Comparison of ENCODE assay signal across 23 cellular contexts in the genomic region with DNA sequence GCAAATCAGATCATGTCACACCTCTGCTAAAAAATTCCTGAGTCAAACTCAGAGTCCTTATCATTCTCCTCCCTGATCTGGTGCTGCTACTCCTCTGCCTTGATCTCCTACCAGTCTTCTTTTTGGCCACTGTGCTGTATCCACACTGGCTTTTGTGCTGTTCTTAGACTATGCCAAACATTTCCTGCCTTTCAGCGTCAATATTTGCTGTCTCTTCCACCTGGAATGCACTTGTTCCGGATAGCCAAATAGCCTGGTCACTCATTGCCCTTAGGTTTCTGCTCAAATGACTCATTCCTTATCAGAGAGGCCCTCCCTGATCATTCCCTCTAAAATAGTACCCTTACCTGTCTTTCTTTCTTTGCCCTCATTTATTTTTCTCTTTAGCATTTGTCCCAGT. TPM values are rescaled to one million over a fixed set of nuclear protein-coding genes. Genes with fewer than 3 reads are reported as not detected.
DNase-seq lines count a peak whose midpoint lies in the region; ATAC-seq and TF ChIP-seq lines count a peak whose summit lies in the region.
"Had no signal": no experiment of that assay in that cellular context is flagged by ENCODE, and none has a peak within 500 bp of the region (broad histone marks: within the 10 kb centered on the region; RNA-seq: fewer than 3 reads in every experiment).

No MANE protein-coding gene starts in this region.

- POLR2A ChIA-PET in PC-3 (lab: Charles Lee; ENCODE audit: unreplicated experiment) = no interaction called here

- H3K79me2 ChIP-seq in PC-3 (ENCODE audit: low read length) (no peaks in the 10 kb centered on the region), osteoblast (ENCODE audit: insufficient read depth, low read length) (no peaks in the 10 kb centered on the region)

- peaks cover 5% of the 10 kb centered on the region for H3K9me3 Mint-ChIP-seq in Calu3 (ENCODE audit: low read depth, unreplicated experiment)
- H3K9me3 Mint-ChIP-seq: central memory CD8-positive, alpha-beta T cell had no signal

- no TSS peak for BruUV-seq in Calu3 (replicated peaks; lab: Mats Ljungman, UMichigan)
- no TSS peak for BruUV-seq in PC-3 (replicated peaks; lab: Mats Ljungman, UMichigan)

- peaks cover 23% of the 10 kb centered on the region for H3K4me1 ChIP-seq in PC-3 (ENCODE audit: insufficient read depth, low read length)
- no peaks in the 10 kb centered on the region for H3K4me1 ChIP-seq in osteoblast (ENCODE audit: insufficient read depth, low read length)
- H3K4me1 ChIP-seq: BLaER1 treated with 17β-estradiol and CSF1 and Interleukin-3, amounts not matched to agents 10 nM and 100 nM; stomach had no signal

- no peaks in the 10 kb centered on the region for H3K9me2 ChIP-seq in PC-3 (replicated peaks; ENCODE audit: low read length)

- H3K4me3 ChIP-seq in PC-3 (ENCODE audit: low read length) = peak overlapping the region; percentile 41; the same call in 1 of the 2 replicates
- H3K4me3 ChIP-seq in osteoblast (ENCODE audit: insufficient read depth, low read length) = no peak overlapping the region
- H3K4me3 ChIP-seq: BLaER1 treated with 17β-estradiol and CSF1 and Interleukin-3, amounts not matched to agents 10 nM and 100 nM; stomach had no signal

- CTCF ChIA-PET in Calu3 (lab: Charles Lee) = no interaction called here
- CTCF ChIA-PET in PC-3 (lab: Charles Lee) = no interaction called here

- H3K4me1 Mint-ChIP-seq in Calu3 (ENCODE audit: low read depth, unreplicated experiment) = peaks cover 20% of the 10 kb centered on the region
- H3K4me1 Mint-ChIP-seq: central memory CD8-positive, alpha-beta T cell; naive thymus-derived CD8-positive, alpha-beta T cell had no signal

- H3K4me3 Mint-ChIP-seq in Calu3 (ENCODE audit: low read depth, unreplicated experiment) = peak overlapping the region; percentile 43
- H3K4me3 Mint-ChIP-seq: activated T-cell treated with anti-CD3 and anti-CD28 coated beads, Interleukin-2, amount 50 U/mL, for 4 hours; central memory CD8-positive, alpha-beta T cell; naive thymus-derived CD8-positive, alpha-beta T cell had no signal

- peak overlapping the region; percentile 75 for H3K4me2 ChIP-seq in PC-3 (ENCODE audit: low read length)
- H3K4me2 ChIP-seq in osteoblast (ENCODE audit: insufficient read depth, low read length) = no peak overlapping the region
- H3K4me2 ChIP-seq: BLaER1 treated with 17β-estradiol and CSF1 and Interleukin-3, amounts not matched to agents 10 nM and 100 nM had no signal

- H3K36me3 ChIP-seq in PC-3 (ENCODE audit: low read depth, low read length) (no peaks in the 10 kb centered on the region), osteoblast (ENCODE audit: insufficient read depth, low read length) (no peaks in the 10 kb centered on the region)
- H3K36me3 ChIP-seq: BLaER1 treated with 17β-estradiol and CSF1 and Interleukin-3, amounts not matched to agents 10 nM and 100 nM; stomach had no signal

- intact Hi-C loops in Calu3 (cut with micrococcal nuclease; ENCODE audit: unreplicated experiment) = no loop called here
- intact Hi-C loops in PC-3 (cut with micrococcal nuclease) = no loop called here
- intact Hi-C loops in cardiac septum (cut with DNase I) = no loop called here

- H3K27me3 ChIP-seq in PC-3 (ENCODE audit: low read length) (no peaks in the 10 kb centered on the region), osteoblast (ENCODE audit: insufficient read depth, low read length) (peaks cover 7% of the 10 kb centered on the region)
- H3K27me3 ChIP-seq: BLaER1 treated with 17β-estradiol and CSF1 and Interleukin-3, amounts not matched to agents 10 nM and 100 nM had no signal

- ATAC-seq in PC-3 (peak; percentile 96), HG03135 (IDR thresholded peaks at IDR 0.05; ENCODE audit: unreplicated experiment) (no peak), HG02938 (IDR thresholded peaks at IDR 0.05; ENCODE audit: unreplicated experiment) (no peak)
- ATAC-seq: activated T-cell treated with anti-CD3 and anti-CD28 coated beads, Interleukin-2, amount 50 U/mL, for 4 hours; esophagus mucosa; naive thymus-derived CD8-positive, alpha-beta T cell; Right ventricle myocardium inferior; sciatic nerve had no signal

- no peaks in the 10 kb centered on the region for H3F3A ChIP-seq in PC-3 (ENCODE audit: low read length, unreplicated experiment)

- no peaks in the 10 kb centered on the region for H3K27me3 Mint-ChIP-seq in Calu3 (ENCODE audit: unreplicated experiment)

- H2AFZ ChIP-seq in PC-3 (ENCODE audit: low read length) (peak overlapping the region; percentile 22; the same call in 1 of the 2 replicates), osteoblast (ENCODE audit: low read length) (no peak overlapping the region)

- no peak for TF ChIP-seq CTCF in Calu3 (IDR thresholded peaks at IDR 0.05; ENCODE audit: unreplicated experiment)
- TF ChIP-seq CTCF in PC-3 (conservative IDR thresholded peaks at IDR 0.05; ENCODE audit: low read depth, low read length) = no peak
- no peak for TF ChIP-seq CTCF in osteoblast (IDR thresholded peaks at IDR 0.05; ENCODE audit: extremely low read depth, low read depth, low read length)

- peak overlapping the region; percentile 26; the same call in 1 of the 2 replicates for H3K9ac ChIP-seq in PC-3 (ENCODE audit: low read length)
- H3K9ac ChIP-seq: BLaER1 treated with 17β-estradiol and CSF1 and Interleukin-3, amounts not matched to agents 10 nM and 100 nM had no signal

- H3K36me3 Mint-ChIP-seq in Calu3 (ENCODE audit: insufficient read depth, unreplicated experiment) = no peaks in the 10 kb centered on the region

- no peaks in the 10 kb centered on the region for H4K20me1 ChIP-seq in PC-3 (ENCODE audit: low read length)
- no peaks in the 10 kb centered on the region for H4K20me1 ChIP-seq in osteoblast (ENCODE audit: insufficient read depth, low read length)
- H4K20me1 ChIP-seq: BLaER1 treated with 17β-estradiol and CSF1 and Interleukin-3, amounts not matched to agents 10 nM and 100 nM had no signal

- H3K27ac Mint-ChIP-seq in Calu3 (ENCODE audit: unreplicated experiment) = peak overlapping the region; percentile 51
- H3K27ac Mint-ChIP-seq: naive thymus-derived CD8-positive, alpha-beta T cell had no signal

- no peaks in the 10 kb centered on the region for H3K9me3 ChIP-seq in PC-3 (ENCODE audit: low read length)
- H3K9me3 ChIP-seq in osteoblast (ENCODE audit: low read depth, low read length) = no peaks in the 10 kb centered on the region
- H3K9me3 ChIP-seq: stomach had no signal

- DNase-seq in Calu3 (peak; percentile 39), PC-3 (peak; percentile 86), epithelial cell of prostate (ENCODE audit: low read depth, low spot score) (no peak), osteoblast (ENCODE audit: insufficient read length, low spot score, missing footprints) (peak; percentile 50), cardiac septum (ENCODE audit: low spot score) (no peak), iPS-NIHi11 (ENCODE audit: low spot score) (no peak)
- DNase-seq: activated CD4-positive, alpha-beta T cell treated with anti-CD3 and anti-CD28 coated beads for 1 hour; activated naive CD4-positive, alpha-beta T cell treated with Interleukin-2 at 50 U/mL for 16 hours; activated T-cell treated with anti-CD3 and anti-CD28 coated beads, Interleukin-2, amount 50 U/mL, for 4 hours; GF-D8; kidney; MV-4-11; naive thymus-derived CD8-positive, alpha-beta T cell; NCI-H187 treated with DMSO at 0.1 percent for 48 hours; stimulated activated CD4-positive, alpha-beta T cell treated with anti-CD3 and anti-CD28 coated beads, Interleukin-15, amount 100 ng/mL, for 24 hours; stomach had no signal

- H3K27ac ChIP-seq in PC-3 (ENCODE audit: low read length) = peak overlapping the region; percentile 85
- peak overlapping the region; percentile 21 for H3K27ac ChIP-seq in epithelial cell of prostate
- H3K27ac ChIP-seq in osteoblast (ENCODE audit: low read depth, low read length) = no peak overlapping the region
- H3K27ac ChIP-seq: BLaER1 treated with 17β-estradiol and CSF1 and Interleukin-3, amounts not matched to agents 10 nM and 100 nM had no signal

RNA-seq across cellular contexts. Expression of a gene that starts 24.4 kb away (rescaled TPM):
- total RNA-seq in Calu3 (2022) = 25.5 and 28.6 TPM in 2 replicates
- 11.0 and 12.4 TPM in 2 replicates for total RNA-seq in PC-3 (2014; rRNA removed)
- total RNA-seq in osteoblast = 18.6 and 19.5 TPM in 2 replicates
- 3.4 TPM for total RNA-seq in cardiac septum

RNA-seq across cellular contexts. Expression of a gene that starts 53.5 kb away (rescaled TPM):
- total RNA-seq in Calu3 (2022) = 66.4 and 83.3 TPM in 2 replicates
- total RNA-seq in PC-3 (2014; rRNA removed) = 73.7 and 74.3 TPM in 2 replicates
- total RNA-seq in osteoblast = 42.0 and 43.6 TPM in 2 replicates
- 1.0 TPM for total RNA-seq in cardiac septum

Comparison
In these comparisons a context has a peak if more than half of its experiments do, and no peak if none do; other contexts are left out.
1. DNase-seq: peak in Calu3 (single experiment), PC-3 (single experiment) and osteoblast (single experiment); none in epithelial cell of prostate (single experiment), cardiac septum (single experiment) and iPS-NIHi11 (single experiment).
2. RNA of a gene that starts 53.5 kb away (total RNA-seq): 66.4 to 83.3 TPM in Calu3, 73.7 to 74.3 TPM in PC-3 and 42.0 to 43.6 TPM in osteoblast; 1.0 TPM in cardiac septum (single experiment); every median in the first group is over 10 times any median in the second.